9 cellular contexts compared by ENCODE assay signal in genomic region chr17:31492880-31493655, GRCh38.
DNase-seq lines count a peak whose midpoint lies in the region; ATAC-seq and TF ChIP-seq lines count a peak whose summit lies in the region.
"Had no signal": no experiment of that assay in that cellular context is flagged by ENCODE, and none has a peak within 500 bp of the region (broad histone marks: within the 10 kb centered on the region; RNA-seq: fewer than 3 reads in every experiment).

No MANE protein-coding gene starts in this region.

- intact Hi-C loops in CD8-positive, alpha-beta T cell (cut with DNase I, micrococcal nuclease): loop anchor here (2.0 to 5.0 kb wide), 4 partner anchors 172 to 666 kb away; partner anchors contain the start of genes EVI2A (in 1 of the 2) and EVI2B (in 1 of the 2)

- H3K9me3 Mint-ChIP-seq in CD8-positive, alpha-beta T cell: no peaks in the 10 kb centered on the region

- peak in 5 of 7 experiments; percentile 34 to 76 (median 65) for DNase-seq in CD8-positive, alpha-beta T cell
- peak; percentile 92 for DNase-seq in NB4 (ENCODE audit: low read depth)
- peak; percentile 84 to 86 for DNase-seq in activated T-cell treated with anti-CD3 and anti-CD28 coated beads, Interleukin-2, amount 50 U/mL, for 48 hours
- peak in 1 of 2 donors; percentile 84 for DNase-seq in upper lobe of left lung
- no peak for DNase-seq in hepatic stellate cell (ENCODE audit: low spot score)
- no peak for DNase-seq in AG08395 (ENCODE audit: low spot score)
- no peak for DNase-seq in retina

- peak overlapping the region; percentile 76 for H3K27ac ChIP-seq in CD8-positive, alpha-beta T cell (ENCODE audit: low read depth, low read length)
- H3K27ac ChIP-seq in upper lobe of left lung: peak overlapping the region; percentile 69 to 81 (median 74)
- H3K27ac ChIP-seq: SK-N-MC had no signal

- peaks cover 7% of the 10 kb centered on the region for H3K36me3 Mint-ChIP-seq in CD8-positive, alpha-beta T cell

- H3K36me3 ChIP-seq in CD8-positive, alpha-beta T cell (ENCODE audit: insufficient read depth, low read length): no peaks in the 10 kb centered on the region
- H3K36me3 ChIP-seq in mucosa of stomach (ENCODE audit: control insufficient read depth, insufficient read depth, low read length) (no peaks in the 10 kb centered on the region), upper lobe of left lung (no peaks in the 10 kb centered on the region)

- H3K27me3 Mint-ChIP-seq in CD8-positive, alpha-beta T cell (ENCODE audit: low read depth): no peaks in the 10 kb centered on the region

- TF ChIP-seq CTCF in CD8-positive, alpha-beta T cell (IDR thresholded peaks at IDR 0.05): no peak
- TF ChIP-seq CTCF in NB4 (IDR thresholded peaks at IDR 0.05; ENCODE audit: low read depth, low read length) (no peak), upper lobe of left lung (IDR thresholded peaks at IDR 0.05) (no peak)

- peak overlapping the region; percentile 92 for H3K4me3 Mint-ChIP-seq in CD8-positive, alpha-beta T cell

- CTCF ChIA-PET in CD8-positive, alpha-beta T cell (lab: Charles Lee): interaction anchor here (0.7 to 6.0 kb wide), 8 partner anchors 9 to 66 kb away, joined by 3 to 48 read pairs (median 4); no protein-coding TSS in a partner anchor

- peaks cover 90% of the 10 kb centered on the region for H3K4me1 Mint-ChIP-seq in CD8-positive, alpha-beta T cell (ENCODE audit: low read depth)

- peak; percentile 21 for ATAC-seq in CD8-positive, alpha-beta T cell
- peak; percentile 59 to 66 for ATAC-seq in upper lobe of left lung (ENCODE audit: low FRiP score in 2 of 2)

- WGBS in upper lobe of left lung, 2 donors: 67 to 75% methylated on average over 10 to 11 of the region's 11 CpGs

- no peaks in the 10 kb centered on the region for H3K27me3 ChIP-seq in CD8-positive, alpha-beta T cell (ENCODE audit: insufficient read depth, low read length)
- H3K27me3 ChIP-seq in mucosa of stomach (ENCODE audit: control insufficient read depth, insufficient read depth, low read length) (no peaks in the 10 kb centered on the region), upper lobe of left lung (peaks cover 0 to 5% (median 0%) of the 10 kb centered on the region in 4 donors)

- peaks cover 93% of the 10 kb centered on the region for H3K4me1 ChIP-seq in CD8-positive, alpha-beta T cell (ENCODE audit: insufficient read depth, low read length)
- H3K4me1 ChIP-seq in mucosa of stomach (ENCODE audit: control insufficient read depth, insufficient read depth, low read length) (peaks cover 75% of the 10 kb centered on the region), upper lobe of left lung (peaks cover 11 to 55% (median 52%) of the 10 kb centered on the region in 4 donors)

- TF ChIP-seq POLR2A in NB4 (IDR thresholded peaks at IDR 0.05; ENCODE audit: extremely low read depth, insufficient read length) (no peak), upper lobe of left lung (IDR thresholded peaks at IDR 0.05) (no peak)

- no peak for TF ChIP-seq EP300 in upper lobe of left lung (IDR thresholded peaks at IDR 0.05)

- H3K27ac Mint-ChIP-seq in CD8-positive, alpha-beta T cell: peak overlapping the region; percentile 97

- H3K4me3 ChIP-seq in CD8-positive, alpha-beta T cell (ENCODE audit: low read depth, low read length): peak overlapping the region; percentile 20
- H3K4me3 ChIP-seq in NB4 (ENCODE audit: low read depth, low read length): no peak overlapping the region
- H3K4me3 ChIP-seq in mucosa of stomach (ENCODE audit: low read length): peak overlapping the region; percentile 1
- no peak overlapping the region for H3K4me3 ChIP-seq in upper lobe of left lung
- H3K4me3 ChIP-seq: SK-N-MC had no signal

- no peaks in the 10 kb centered on the region for H3K9me3 ChIP-seq in CD8-positive, alpha-beta T cell (ENCODE audit: low read length)
- H3K9me3 ChIP-seq in mucosa of stomach (ENCODE audit: control insufficient read depth, low read length) (no peaks in the 10 kb centered on the region), upper lobe of left lung (no peaks in the 10 kb centered on the region)

- H3K9ac ChIP-seq in mucosa of stomach (ENCODE audit: low read length): peak overlapping the region; percentile 18

- POLR2A ChIA-PET in CD8-positive, alpha-beta T cell (lab: Charles Lee): interaction anchor here (0.9 to 9.5 kb wide), 3 partner anchors 13 to 183 kb away, joined by 3 to 172 read pairs (median 7); no protein-coding TSS in a partner anchor

Comparison
In these comparisons a context has a peak if more than half of its experiments do, and no peak if none do; other contexts are left out.
1. DNase-seq: peak in CD8-positive, alpha-beta T cell (5 of 7), NB4 (single experiment) and activated T-cell treated with anti-CD3 and anti-CD28 coated beads, Interleukin-2, amount 50 U/mL, for 48 hours (2 of 2); none in hepatic stellate cell (single experiment), AG08395 (single experiment) and retina (single experiment).
2. H3K4me3 ChIP-seq: peak in CD8-positive, alpha-beta T cell (single experiment) and mucosa of stomach (single experiment); none in NB4 (single experiment) and upper lobe of left lung (0 of 4).